8 cellular contexts compared by ENCODE assay signal in the genomic region with DNA sequence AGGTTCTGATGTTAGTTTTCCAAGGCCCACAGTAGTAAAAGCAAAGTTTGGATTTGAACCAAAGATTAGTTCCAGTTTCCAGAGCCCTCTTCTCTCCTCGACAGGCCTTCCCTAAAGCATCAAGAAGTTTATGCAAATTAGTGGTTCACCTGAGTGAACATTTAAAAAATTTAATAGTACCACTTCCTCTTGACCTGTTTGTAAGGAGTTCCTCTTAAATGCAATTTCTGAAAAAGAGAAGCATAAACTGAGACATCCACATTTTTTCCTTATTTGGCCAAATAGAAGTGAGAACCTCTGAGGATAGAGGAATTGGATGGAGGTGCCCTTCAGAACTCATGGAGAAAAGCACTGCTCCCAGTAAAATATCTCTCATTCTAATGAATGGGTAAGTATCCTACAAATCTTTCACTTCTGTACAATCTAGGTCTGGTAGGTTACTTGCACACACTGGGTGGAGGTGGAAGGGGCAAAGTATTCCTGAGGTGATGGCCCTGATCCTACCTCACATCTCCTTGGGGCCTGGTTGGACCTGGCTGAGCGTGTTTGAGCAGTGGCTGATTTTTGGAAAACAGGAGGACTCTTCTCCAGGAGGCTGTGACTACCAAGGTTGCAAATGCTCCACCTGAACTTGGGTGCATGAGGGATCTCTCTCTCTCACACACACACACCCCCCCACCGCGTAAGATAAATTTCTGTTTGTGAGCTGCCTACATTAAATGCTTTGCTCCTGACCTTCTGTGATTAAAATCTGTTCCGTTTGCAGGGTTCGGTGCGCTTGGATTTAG. TPM values are rescaled to one million over a fixed set of nuclear protein-coding genes. Genes with fewer than 3 reads are reported as not detected.
DNase-seq lines count a peak whose midpoint lies in the region; ATAC-seq and TF ChIP-seq lines count a peak whose summit lies in the region.

No MANE protein-coding gene starts in this region.

- no peak for TF ChIP-seq CTCF in breast epithelium (IDR thresholded peaks at IDR 0.05)

- no peaks in the 10 kb centered on the region for H3K36me3 ChIP-seq in CD4-positive, CD25-positive, alpha-beta regulatory T cell (ENCODE audit: control insufficient read depth, insufficient read depth, low read length)
- H3K36me3 ChIP-seq in breast epithelium, result no peaks in the 10 kb centered on the region

- peaks cover 16% of the 10 kb centered on the region for H3K27me3 ChIP-seq in CD4-positive, CD25-positive, alpha-beta regulatory T cell (ENCODE audit: control insufficient read depth, insufficient read depth, low read length)
- no peaks in the 10 kb centered on the region for H3K27me3 ChIP-seq in breast epithelium

- no peak for TF ChIP-seq POLR2A in breast epithelium (IDR thresholded peaks at IDR 0.05)

- no peaks in the 10 kb centered on the region for H3K9me3 ChIP-seq in CD4-positive, CD25-positive, alpha-beta regulatory T cell (ENCODE audit: control insufficient read depth in 2 of 2, low read length in 2 of 2)
- H3K9me3 ChIP-seq in breast epithelium, result no peaks in the 10 kb centered on the region

- no peaks in the 10 kb centered on the region for H3K9me3 Mint-ChIP-seq in CD4-positive, CD25-positive, alpha-beta regulatory T cell

- intact Hi-C loops in breast epithelium (cut with DNase I; ENCODE audit: low total_unique reads), result no loop called here

- H3K4me1 ChIP-seq in CD4-positive, CD25-positive, alpha-beta regulatory T cell (ENCODE audit: control insufficient read depth, insufficient read depth, low read length, poor library complexity, severe bottlenecking), result peaks cover 26% of the 10 kb centered on the region
- H3K4me1 ChIP-seq in breast epithelium, result peaks cover 0 to 4% of the 10 kb centered on the region in 2 donors

- no peak for ATAC-seq in CD4-positive, CD25-positive, alpha-beta regulatory T cell (ENCODE audit: low read depth in 2 of 2)
- peak; percentile 46 for ATAC-seq in GM19324 (IDR thresholded peaks at IDR 0.05; ENCODE audit: low FRiP score, unreplicated experiment)
- ATAC-seq in HG03378 (IDR thresholded peaks at IDR 0.05; ENCODE audit: unreplicated experiment), result peak; percentile 69

- H3K4me3 Mint-ChIP-seq in CD4-positive, CD25-positive, alpha-beta regulatory T cell, result peak overlapping the region; percentile 79 to 89 (median 86)

- H3K27me3 Mint-ChIP-seq in CD4-positive, CD25-positive, alpha-beta regulatory T cell, result peaks cover 47% of the 10 kb centered on the region

- H3K27ac ChIP-seq in CD4-positive, CD25-positive, alpha-beta regulatory T cell (ENCODE audit: insufficient read depth, low read length, poor library complexity, severe bottlenecking), result no peak overlapping the region
- H3K27ac ChIP-seq in breast epithelium, result peak overlapping the region; percentile 92 to 95

- peaks cover 0 to 18% (median 12%) of the 10 kb centered on the region in 4 donors for H3K4me1 Mint-ChIP-seq in CD4-positive, CD25-positive, alpha-beta regulatory T cell

- H3K27ac Mint-ChIP-seq in CD4-positive, CD25-positive, alpha-beta regulatory T cell, result no peak overlapping the region

- DNase-seq in CD4-positive, CD25-positive, alpha-beta regulatory T cell, result no peak
- DNase-seq in breast epithelium (ENCODE audit: low spot score in 2 of 2), result no peak
- peak; percentile 9 for DNase-seq in myocyte (ENCODE audit: low read depth)
- DNase-seq in SHP77 treated with DMSO at 0.1 percent for 48 hours (lab: John Stamatoyannopoulos, UW), result no peak
- DNase-seq in activated CD4-positive, CD25-positive, alpha-beta regulatory T cell treated with anti-CD3 and anti-CD28 coated beads, Interleukin-2, amount 50 U/mL, for 72 hours, result no peak
- no peak for DNase-seq in AG20443 (ENCODE audit: low spot score)

- H3K36me3 Mint-ChIP-seq in CD4-positive, CD25-positive, alpha-beta regulatory T cell, result no peaks in the 10 kb centered on the region

- H3K4me3 ChIP-seq in CD4-positive, CD25-positive, alpha-beta regulatory T cell (ENCODE audit: low read depth, low read length), result no peak overlapping the region
- H3K4me3 ChIP-seq in breast epithelium, result peak overlapping the region; percentile 77 to 97 (median 93)

RNA-seq across cellular contexts. Expression of a gene that starts 1.0 kb away (rescaled TPM):
- total RNA-seq in CD4-positive, CD25-positive, alpha-beta regulatory T cell, result 10.2 TPM
- 1 to 10 TPM; 1.9 to 4.4 (median 2.9) TPM for polyA plus RNA-seq in CD4-positive, CD25-positive, alpha-beta regulatory T cell
- total RNA-seq in breast epithelium (100 to 1,000 TPM in 1 of 3 donors, 10 to 100 TPM in 2; 40.6 to 133 (median 50.9) TPM), myocyte (31.6 and 32.5 TPM in 2 replicates)
- 49.9 TPM for polyA plus RNA-seq in myocyte (2012)

Comparison
In these comparisons a context has a peak if more than half of its experiments do, and no peak if none do; other contexts are left out.
1. ATAC-seq: peak in GM19324 (single experiment) and HG03378 (single experiment); none in CD4-positive, CD25-positive, alpha-beta regulatory T cell (0 of 2).